ENCODE assay signal across 1 cellular context in genomic region chr6:31493875-31494694, GRCh38.
TF ChIP-seq lines count a peak whose summit lies in the region.

No MANE protein-coding gene starts in this region.

TF ChIP-seq in HepG2, 621 proteins besides CTCF, POLR2A, EP300 and RAD21 (continued from another document and continues in another):
- TF ChIP-seq, protein P1, sequence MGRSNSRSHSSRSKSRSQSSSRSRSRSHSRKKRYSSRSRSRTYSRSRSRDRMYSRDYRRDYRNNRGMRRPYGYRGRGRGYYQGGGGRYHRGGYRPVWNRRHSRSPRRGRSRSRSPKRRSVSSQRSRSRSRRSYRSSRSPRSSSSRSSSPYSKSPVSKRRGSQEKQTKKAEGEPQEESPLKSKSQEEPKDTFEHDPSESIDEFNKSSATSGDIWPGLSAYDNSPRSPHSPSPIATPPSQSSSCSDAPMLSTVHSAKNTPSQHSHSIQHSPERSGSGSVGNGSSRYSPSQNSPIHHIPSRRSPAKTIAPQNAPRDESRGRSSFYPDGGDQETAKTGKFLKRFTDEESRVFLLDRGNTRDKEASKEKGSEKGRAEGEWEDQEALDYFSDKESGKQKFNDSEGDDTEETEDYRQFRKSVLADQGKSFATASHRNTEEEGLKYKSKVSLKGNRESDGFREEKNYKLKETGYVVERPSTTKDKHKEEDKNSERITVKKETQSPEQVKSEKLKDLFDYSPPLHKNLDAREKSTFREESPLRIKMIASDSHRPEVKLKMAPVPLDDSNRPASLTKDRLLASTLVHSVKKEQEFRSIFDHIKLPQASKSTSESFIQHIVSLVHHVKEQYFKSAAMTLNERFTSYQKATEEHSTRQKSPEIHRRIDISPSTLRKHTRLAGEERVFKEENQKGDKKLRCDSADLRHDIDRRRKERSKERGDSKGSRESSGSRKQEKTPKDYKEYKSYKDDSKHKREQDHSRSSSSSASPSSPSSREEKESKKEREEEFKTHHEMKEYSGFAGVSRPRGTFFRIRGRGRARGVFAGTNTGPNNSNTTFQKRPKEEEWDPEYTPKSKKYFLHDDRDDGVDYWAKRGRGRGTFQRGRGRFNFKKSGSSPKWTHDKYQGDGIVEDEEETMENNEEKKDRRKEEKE (IDR thresholded peaks at IDR 0.05) = no peak
- 0 out of 4 replicates have a peak, but pooled peaks of 1 of the 2 experiments have one; percentile 48 for TF ChIP-seq KLF16 (CRISPR knock-in tag; IDR thresholded peaks at IDR 0.05)
- TF ChIP-seq KAT2B (IDR thresholded peaks at IDR 0.05; ENCODE audit: borderline replicate concordance, low read depth, low read length) = no peak
- TF ChIP-seq GATA4 (IDR thresholded peaks at IDR 0.05; ENCODE audit: borderline replicate concordance, low read depth) = no peak
- TF ChIP-seq AFF4 (CRISPR knock-in tag; IDR thresholded peaks at IDR 0.05) = no peak
- TF ChIP-seq RFXANK (CRISPR knock-in tag; IDR thresholded peaks at IDR 0.05) = no peak
- no peak for TF ChIP-seq KAT7 (CRISPR knock-in tag; IDR thresholded peaks at IDR 0.05; ENCODE audit: borderline replicate concordance)
- TF ChIP-seq HOXA9 (CRISPR knock-in tag; IDR thresholded peaks at IDR 0.05; ENCODE audit: borderline replicate concordance) = no peak
- no peak for TF ChIP-seq ZNF598 (CRISPR knock-in tag; IDR thresholded peaks at IDR 0.05; ENCODE audit: borderline replicate concordance)
- TF ChIP-seq ZFP36L1 (CRISPR knock-in tag; IDR thresholded peaks at IDR 0.05) = no peak
- no peak for TF ChIP-seq TP53 (CRISPR knock-in tag; conservative IDR thresholded peaks at IDR 0.05)
- TF ChIP-seq ZNF530 (CRISPR knock-in tag; IDR thresholded peaks at IDR 0.05; ENCODE audit: low read depth) = no peak
- no peak for TF ChIP-seq NCOR1 (IDR thresholded peaks at IDR 0.05; ENCODE audit: borderline replicate concordance, low read length)
- no peak for TF ChIP-seq CENPT (CRISPR knock-in tag; IDR thresholded peaks at IDR 0.05; ENCODE audit: low read depth)
- TF ChIP-seq ZSCAN21 (CRISPR knock-in tag; IDR thresholded peaks at IDR 0.05; ENCODE audit: borderline replicate concordance) = no peak
- TF ChIP-seq, protein P2, sequence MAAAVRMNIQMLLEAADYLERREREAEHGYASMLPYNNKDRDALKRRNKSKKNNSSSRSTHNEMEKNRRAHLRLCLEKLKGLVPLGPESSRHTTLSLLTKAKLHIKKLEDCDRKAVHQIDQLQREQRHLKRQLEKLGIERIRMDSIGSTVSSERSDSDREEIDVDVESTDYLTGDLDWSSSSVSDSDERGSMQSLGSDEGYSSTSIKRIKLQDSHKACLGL (CRISPR knock-in tag; IDR thresholded peaks at IDR 0.05) = 0 out of 2 replicates have a peak, but pooled peaks have one; percentile 28
- TF ChIP-seq, protein P3, sequence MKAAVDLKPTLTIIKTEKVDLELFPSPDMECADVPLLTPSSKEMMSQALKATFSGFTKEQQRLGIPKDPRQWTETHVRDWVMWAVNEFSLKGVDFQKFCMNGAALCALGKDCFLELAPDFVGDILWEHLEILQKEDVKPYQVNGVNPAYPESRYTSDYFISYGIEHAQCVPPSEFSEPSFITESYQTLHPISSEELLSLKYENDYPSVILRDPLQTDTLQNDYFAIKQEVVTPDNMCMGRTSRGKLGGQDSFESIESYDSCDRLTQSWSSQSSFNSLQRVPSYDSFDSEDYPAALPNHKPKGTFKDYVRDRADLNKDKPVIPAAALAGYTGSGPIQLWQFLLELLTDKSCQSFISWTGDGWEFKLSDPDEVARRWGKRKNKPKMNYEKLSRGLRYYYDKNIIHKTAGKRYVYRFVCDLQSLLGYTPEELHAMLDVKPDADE (CRISPR knock-in tag; IDR thresholded peaks at IDR 0.05) = no peak
- TF ChIP-seq ZNF432 (CRISPR knock-in tag; IDR thresholded peaks at IDR 0.05; ENCODE audit: borderline replicate concordance) = no peak
- TF ChIP-seq ZNF781 (CRISPR knock-in tag; IDR thresholded peaks at IDR 0.05; ENCODE audit: borderline replicate concordance, not compliant biosample characterization) = no peak
- no peak; the same call in 1 of the 2 replicates for TF ChIP-seq NFKB2 (CRISPR knock-in tag; IDR thresholded peaks at IDR 0.05; ENCODE audit: borderline replicate concordance)
- no peak for TF ChIP-seq ZFAT (CRISPR knock-in tag; conservative IDR thresholded peaks at IDR 0.05)
- TF ChIP-seq, protein P4, sequence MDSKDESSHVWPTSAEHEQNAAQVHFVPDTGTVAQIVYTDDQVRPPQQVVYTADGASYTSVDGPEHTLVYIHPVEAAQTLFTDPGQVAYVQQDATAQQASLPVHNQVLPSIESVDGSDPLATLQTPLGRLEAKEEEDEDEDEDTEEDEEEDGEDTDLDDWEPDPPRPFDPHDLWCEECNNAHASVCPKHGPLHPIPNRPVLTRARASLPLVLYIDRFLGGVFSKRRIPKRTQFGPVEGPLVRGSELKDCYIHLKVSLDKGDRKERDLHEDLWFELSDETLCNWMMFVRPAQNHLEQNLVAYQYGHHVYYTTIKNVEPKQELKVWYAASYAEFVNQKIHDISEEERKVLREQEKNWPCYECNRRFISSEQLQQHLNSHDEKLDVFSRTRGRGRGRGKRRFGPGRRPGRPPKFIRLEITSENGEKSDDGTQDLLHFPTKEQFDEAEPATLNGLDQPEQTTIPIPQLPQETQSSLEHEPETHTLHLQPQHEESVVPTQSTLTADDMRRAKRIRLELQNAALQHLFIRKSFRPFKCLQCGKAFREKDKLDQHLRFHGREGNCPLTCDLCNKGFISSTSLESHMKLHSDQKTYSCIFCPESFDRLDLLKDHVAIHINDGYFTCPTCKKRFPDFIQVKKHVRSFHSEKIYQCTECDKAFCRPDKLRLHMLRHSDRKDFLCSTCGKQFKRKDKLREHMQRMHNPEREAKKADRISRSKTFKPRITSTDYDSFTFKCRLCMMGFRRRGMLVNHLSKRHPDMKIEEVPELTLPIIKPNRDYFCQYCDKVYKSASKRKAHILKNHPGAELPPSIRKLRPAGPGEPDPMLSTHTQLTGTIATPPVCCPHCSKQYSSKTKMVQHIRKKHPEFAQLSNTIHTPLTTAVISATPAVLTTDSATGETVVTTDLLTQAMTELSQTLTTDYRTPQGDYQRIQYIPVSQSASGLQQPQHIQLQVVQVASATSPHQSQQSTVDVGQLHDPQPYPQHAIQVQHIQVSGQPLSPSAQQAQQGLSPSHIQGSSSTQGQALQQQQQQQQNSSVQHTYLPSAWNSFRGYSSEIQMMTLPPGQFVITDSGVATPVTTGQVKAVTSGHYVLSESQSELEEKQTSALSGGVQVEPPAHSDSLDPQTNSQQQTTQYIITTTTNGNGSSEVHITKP (CRISPR knock-in tag; IDR thresholded peaks at IDR 0.05; ENCODE audit: low read depth) = peak; percentile 44; the same call in 1 of the 2 replicates
- TF ChIP-seq ZFP91 (CRISPR knock-in tag; IDR thresholded peaks at IDR 0.05; ENCODE audit: borderline replicate concordance) = no peak; the same call in 1 of the 2 replicates
- TF ChIP-seq MTF1 (CRISPR knock-in tag; IDR thresholded peaks at IDR 0.05) = no peak
- TF ChIP-seq, protein P5, sequence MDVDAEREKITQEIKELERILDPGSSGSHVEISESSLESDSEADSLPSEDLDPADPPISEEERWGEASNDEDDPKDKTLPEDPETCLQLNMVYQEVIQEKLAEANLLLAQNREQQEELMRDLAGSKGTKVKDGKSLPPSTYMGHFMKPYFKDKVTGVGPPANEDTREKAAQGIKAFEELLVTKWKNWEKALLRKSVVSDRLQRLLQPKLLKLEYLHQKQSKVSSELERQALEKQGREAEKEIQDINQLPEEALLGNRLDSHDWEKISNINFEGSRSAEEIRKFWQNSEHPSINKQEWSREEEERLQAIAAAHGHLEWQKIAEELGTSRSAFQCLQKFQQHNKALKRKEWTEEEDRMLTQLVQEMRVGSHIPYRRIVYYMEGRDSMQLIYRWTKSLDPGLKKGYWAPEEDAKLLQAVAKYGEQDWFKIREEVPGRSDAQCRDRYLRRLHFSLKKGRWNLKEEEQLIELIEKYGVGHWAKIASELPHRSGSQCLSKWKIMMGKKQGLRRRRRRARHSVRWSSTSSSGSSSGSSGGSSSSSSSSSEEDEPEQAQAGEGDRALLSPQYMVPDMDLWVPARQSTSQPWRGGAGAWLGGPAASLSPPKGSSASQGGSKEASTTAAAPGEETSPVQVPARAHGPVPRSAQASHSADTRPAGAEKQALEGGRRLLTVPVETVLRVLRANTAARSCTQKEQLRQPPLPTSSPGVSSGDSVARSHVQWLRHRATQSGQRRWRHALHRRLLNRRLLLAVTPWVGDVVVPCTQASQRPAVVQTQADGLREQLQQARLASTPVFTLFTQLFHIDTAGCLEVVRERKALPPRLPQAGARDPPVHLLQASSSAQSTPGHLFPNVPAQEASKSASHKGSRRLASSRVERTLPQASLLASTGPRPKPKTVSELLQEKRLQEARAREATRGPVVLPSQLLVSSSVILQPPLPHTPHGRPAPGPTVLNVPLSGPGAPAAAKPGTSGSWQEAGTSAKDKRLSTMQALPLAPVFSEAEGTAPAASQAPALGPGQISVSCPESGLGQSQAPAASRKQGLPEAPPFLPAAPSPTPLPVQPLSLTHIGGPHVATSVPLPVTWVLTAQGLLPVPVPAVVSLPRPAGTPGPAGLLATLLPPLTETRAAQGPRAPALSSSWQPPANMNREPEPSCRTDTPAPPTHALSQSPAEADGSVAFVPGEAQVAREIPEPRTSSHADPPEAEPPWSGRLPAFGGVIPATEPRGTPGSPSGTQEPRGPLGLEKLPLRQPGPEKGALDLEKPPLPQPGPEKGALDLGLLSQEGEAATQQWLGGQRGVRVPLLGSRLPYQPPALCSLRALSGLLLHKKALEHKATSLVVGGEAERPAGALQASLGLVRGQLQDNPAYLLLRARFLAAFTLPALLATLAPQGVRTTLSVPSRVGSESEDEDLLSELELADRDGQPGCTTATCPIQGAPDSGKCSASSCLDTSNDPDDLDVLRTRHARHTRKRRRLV (CRISPR knock-in tag; IDR thresholded peaks at IDR 0.05) = no peak
- TF ChIP-seq JDP2 (CRISPR knock-in tag; IDR thresholded peaks at IDR 0.05; ENCODE audit: borderline replicate concordance) = no peak
- no peak for TF ChIP-seq ARID3A (IDR thresholded peaks at IDR 0.05; ENCODE audit: low read depth, low read length)
- TF ChIP-seq RORA (CRISPR knock-in tag; IDR thresholded peaks at IDR 0.05) = no peak
- no peak for TF ChIP-seq ZNF354B (CRISPR knock-in tag; IDR thresholded peaks at IDR 0.05)
- no peak for TF ChIP-seq TBX3 (IDR thresholded peaks at IDR 0.05; ENCODE audit: borderline replicate concordance)
- no peak for TF ChIP-seq CBFB (CRISPR knock-in tag; IDR thresholded peaks at IDR 0.05)
- TF ChIP-seq ZNF343 (CRISPR knock-in tag; IDR thresholded peaks at IDR 0.05) = no peak
- no peak for TF ChIP-seq KDM5A (IDR thresholded peaks at IDR 0.05; ENCODE audit: borderline replicate concordance, low read length)
- TF ChIP-seq GABPA (IDR thresholded peaks at IDR 0.05; ENCODE audit: low read depth, low read length) = no peak
- TF ChIP-seq GABPA (CRISPR knock-in tag; IDR thresholded peaks at IDR 0.05; ENCODE audit: low read depth) = no peak
- TF ChIP-seq ZBTB34 (CRISPR knock-in tag; IDR thresholded peaks at IDR 0.05) = no peak
